In the genomic region with DNA sequence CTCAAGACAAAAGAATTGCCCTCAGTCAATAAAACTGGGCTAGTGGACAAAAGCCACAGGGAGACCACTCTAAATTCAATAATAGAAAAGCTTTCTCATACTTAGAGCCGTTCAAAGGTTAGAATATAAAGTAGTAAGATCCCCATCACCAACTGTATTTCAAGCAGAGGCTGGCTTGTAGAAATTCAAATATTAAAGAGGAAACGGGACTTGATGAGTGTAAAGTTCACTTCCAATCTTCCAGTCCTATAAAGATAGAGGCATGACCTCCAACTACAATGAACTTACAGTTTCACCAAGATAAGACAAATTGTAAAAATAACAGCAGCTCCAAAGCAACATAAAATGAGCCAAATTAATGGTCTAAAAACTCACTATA, we compare ENCODE assay signal across 20 cellular contexts.
"Had no signal": no experiment of that assay in that cellular context is flagged by ENCODE, and none has a peak within 500 bp of the region (broad histone marks: within the 10 kb centered on the region; RNA-seq: fewer than 3 reads in every experiment).

No MANE protein-coding gene starts in this region.

- ATAC-seq: activated CD4-positive, alpha-beta T cell treated with anti-CD3 and anti-CD28 coated beads for 36 hours; activated CD8-positive, alpha-beta memory T cell treated with anti-CD3 and anti-CD28 coated beads, Interleukin-2, amount 10 ng/mL, durations not matched to agents 7 days and 5 days; activated CD8-positive, alpha-beta T cell treated with anti-CD3 and anti-CD28 coated beads, Interleukin-2, amount 10 ng/mL, durations not matched to agents 7 days and 5 days; activated T-cell treated with anti-CD3 and anti-CD28 coated beads, Interleukin-2, amount 50 U/mL, for 72 hours; esophagus mucosa; foreskin keratinocyte; heart left ventricle; natural killer cell; stimulated activated effector memory CD8-positive, alpha-beta T cell treated with anti-CD3 and anti-CD28 coated beads, Interleukin-12 subunit alpha, Interleukin-12 subunit beta, amount 100 ng/mL, for 72 hours; upper lobe of right lung had no signal

- H3K9me3 ChIP-seq: right lobe of liver, upper lobe of right lung had no signal

- H3K4me3 ChIP-seq: heart left ventricle, right lobe of liver, upper lobe of right lung had no signal

- DNase-seq: activated CD4-positive, alpha-beta T cell treated with anti-CD3 and anti-CD28 coated beads for 36 hours; activated CD4-positive, CD25-positive, alpha-beta regulatory T cell; activated CD8-positive, alpha-beta memory T cell treated with anti-CD3 and anti-CD28 coated beads, Interleukin-2, amount 10 ng/mL, durations not matched to agents 7 days and 5 days; activated CD8-positive, alpha-beta T cell treated with anti-CD3 and anti-CD28 coated beads, Interleukin-2, amount 10 ng/mL, durations not matched to agents 7 days and 5 days; activated naive CD4-positive, alpha-beta T cell treated with Interleukin-2 at 50 U/mL for 16 hours; activated T-cell treated with anti-CD3 and anti-CD28 coated beads, Interleukin-2, amount 50 U/mL, for 72 hours; anterior cingulate cortex; effector memory CD4-positive, alpha-beta T cell; heart left ventricle; kidney glomerular epithelial cell; mammary epithelial cell; natural killer cell; posterior cingulate gyrus; stimulated activated CD4-positive, alpha-beta T cell treated with anti-CD3 and anti-CD28 coated beads, Interleukin-4, amount 100 ng/mL, for 24 hours; substantia nigra; upper lobe of right lung had no signal

- H3K4me1 ChIP-seq: upper lobe of right lung had no signal

- H3K36me3 ChIP-seq: heart left ventricle, right lobe of liver, upper lobe of right lung had no signal

- H3K27ac ChIP-seq: foreskin keratinocyte, upper lobe of right lung had no signal

- H3K27me3 ChIP-seq: foreskin keratinocyte, heart left ventricle, right lobe of liver, upper lobe of right lung had no signal
